ENCODE assay signal across 19 cellular contexts in the genomic region with DNA sequence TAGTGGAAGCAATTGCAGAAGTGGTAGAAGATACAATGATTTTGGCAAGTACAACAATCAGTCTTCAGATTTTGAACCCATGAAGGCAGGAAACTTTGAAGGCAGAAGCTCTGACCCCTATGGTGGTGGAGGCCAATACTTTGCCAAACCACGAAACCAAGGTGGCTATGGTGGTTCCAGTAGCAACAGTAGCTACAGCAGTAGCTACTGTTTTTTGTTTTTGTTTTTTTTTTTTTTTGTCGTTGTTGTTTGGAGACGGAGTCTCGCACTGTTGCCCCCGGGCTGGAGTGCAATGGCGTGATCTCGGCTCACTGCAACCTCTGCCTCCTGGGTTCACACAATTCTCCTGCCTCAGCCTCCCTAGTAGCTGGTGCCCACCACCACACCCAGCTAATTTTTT. TPM values are rescaled to one million over a fixed set of nuclear protein-coding genes. Genes with fewer than 3 reads are reported as not detected.
A peak's percentile ranks its signal among the peaks of the same experiment; 100 is the strongest.
DNase-seq lines count a peak whose midpoint lies in the region; ATAC-seq lines count a peak whose summit lies in the region.
"Had no signal": no experiment of that assay in that cellular context is flagged by ENCODE, and none has a peak within 500 bp of the region (broad histone marks: within the 10 kb centered on the region; RNA-seq: fewer than 3 reads in every experiment).

No MANE protein-coding gene starts in this region.

- intact Hi-C loops in activated T-helper 1 cell treated with anti-CD3 and anti-CD28 coated beads, Interleukin-12 subunit alpha, Interleukin-12 subunit beta, Interleukin-2, Interleukin-4 antibody, amounts not matched to agents 30 ng/mL and 10 ng/mL and 1 ng/mL, durations not matched to agents 14 hours and 24 hours and 36 hours (cut with micrococcal nuclease) = loop anchor here (1.0 to 5.0 kb wide), 7 partner anchors 18 to 232 kb away; no protein-coding TSS in a partner anchor

- no peaks in the 10 kb centered on the region for H3K27me3 Mint-ChIP-seq in activated T-helper 1 cell treated with anti-CD3 and anti-CD28 coated beads, Interleukin-12 subunit alpha, Interleukin-12 subunit beta, Interleukin-2, Interleukin-4 antibody, amounts not matched to agents 30 ng/mL and 10 ng/mL and 1 ng/mL, durations not matched to agents 14 hours and 24 hours and 36 hours (ENCODE audit: insufficient read depth)
- no peaks in the 10 kb centered on the region for H3K27me3 Mint-ChIP-seq in memory B cell

- H3K9me3 Mint-ChIP-seq in activated T-helper 1 cell treated with anti-CD3 and anti-CD28 coated beads, Interleukin-12 subunit alpha, Interleukin-12 subunit beta, Interleukin-2, Interleukin-4 antibody, amounts not matched to agents 30 ng/mL and 10 ng/mL and 1 ng/mL, durations not matched to agents 14 hours and 24 hours and 36 hours = peaks cover 13% of the 10 kb centered on the region
- H3K9me3 Mint-ChIP-seq in memory B cell = peaks cover 3% of the 10 kb centered on the region
- H3K9me3 Mint-ChIP-seq: CD8-positive, alpha-beta T cell had no signal

- ATAC-seq in memory B cell (ENCODE audit: low read depth) = no peak
- ATAC-seq: CD8-positive, alpha-beta T cell; GM12878 had no signal

- peak overlapping the region; percentile 80 for H3K27ac Mint-ChIP-seq in activated T-helper 1 cell treated with anti-CD3 and anti-CD28 coated beads, Interleukin-12 subunit alpha, Interleukin-12 subunit beta, Interleukin-2, Interleukin-4 antibody, amounts not matched to agents 30 ng/mL and 10 ng/mL and 1 ng/mL, durations not matched to agents 14 hours and 24 hours and 36 hours
- H3K27ac Mint-ChIP-seq in memory B cell = peak overlapping the region; percentile 8

- peak overlapping the region; percentile 0 for H3K4me3 Mint-ChIP-seq in activated T-helper 1 cell treated with anti-CD3 and anti-CD28 coated beads, Interleukin-12 subunit alpha, Interleukin-12 subunit beta, Interleukin-2, Interleukin-4 antibody, amounts not matched to agents 30 ng/mL and 10 ng/mL and 1 ng/mL, durations not matched to agents 14 hours and 24 hours and 36 hours
- no peak overlapping the region for H3K4me3 Mint-ChIP-seq in memory B cell
- H3K4me3 Mint-ChIP-seq: CD8-positive, alpha-beta T cell had no signal

- H3K36me3 Mint-ChIP-seq in activated T-helper 1 cell treated with anti-CD3 and anti-CD28 coated beads, Interleukin-12 subunit alpha, Interleukin-12 subunit beta, Interleukin-2, Interleukin-4 antibody, amounts not matched to agents 30 ng/mL and 10 ng/mL and 1 ng/mL, durations not matched to agents 14 hours and 24 hours and 36 hours (ENCODE audit: low read depth) = peaks cover 22% of the 10 kb centered on the region
- peaks cover 15% of the 10 kb centered on the region for H3K36me3 Mint-ChIP-seq in memory B cell
- H3K36me3 Mint-ChIP-seq: CD8-positive, alpha-beta T cell had no signal

- H3K4me1 Mint-ChIP-seq in activated T-helper 1 cell treated with anti-CD3 and anti-CD28 coated beads, Interleukin-12 subunit alpha, Interleukin-12 subunit beta, Interleukin-2, Interleukin-4 antibody, amounts not matched to agents 30 ng/mL and 10 ng/mL and 1 ng/mL, durations not matched to agents 14 hours and 24 hours and 36 hours (ENCODE audit: low read depth) = peaks cover 86% of the 10 kb centered on the region
- peaks cover 28% of the 10 kb centered on the region for H3K4me1 Mint-ChIP-seq in memory B cell

- DNase-seq in activated gamma-delta T cell treated with Interleukin-2 at 50 U/mL for 16 hours (peak; percentile 9), activated gamma-delta T cell (lab: John Stamatoyannopoulos, UW) (no peak), memory B cell (ENCODE audit: low spot score in 2 of 2) (no peak), kidney glomerular epithelial cell (lab: John Stamatoyannopoulos, UW) (no peak), occipital lobe (lab: John Stamatoyannopoulos, UW) (no peak)
- DNase-seq in activated T-helper 1 cell treated with anti-CD3 and anti-CD28 coated beads, Interleukin-12 subunit alpha, Interleukin-12 subunit beta, Interleukin-2, Interleukin-4 antibody, amounts not matched to agents 30 ng/mL and 10 ng/mL and 1 ng/mL, durations not matched to agents 14 hours and 24 hours and 36 hours (ENCODE audit: low spot score) = peak; percentile 18
- DNase-seq in activated naive CD4-positive, alpha-beta T cell treated with anti-CD3 and anti-CD28 coated beads, Interleukin-2, amount 50 U/mL, for 16 hours = no peak
- DNase-seq: CD8-positive, alpha-beta T cell; DMS53; EL; GM23248; NCI-H1417 treated with DMSO at 0.1 percent for 48 hours; NCI-H187 treated with DMSO at 0.1 percent for 48 hours; NCI-H226; NCI-H524; PC-9 had no signal

RNA-seq across cellular contexts. Expression of a gene that starts 47.4 kb away (rescaled TPM):
- 0.41 and 0.83 TPM in 2 replicates for total RNA-seq in activated T-helper 1 cell treated with anti-CD3 and anti-CD28 coated beads, Interleukin-12 subunit alpha, Interleukin-12 subunit beta, Interleukin-2, Interleukin-4 antibody, amounts not matched to agents 30 ng/mL and 10 ng/mL and 1 ng/mL, durations not matched to agents 14 hours and 24 hours and 36 hours
- not detected for total RNA-seq in occipital lobe
- total RNA-seq: GM23248, HT-29, M059J, PC-9 had no signal

Comparison
In these comparisons a context has a peak if more than half of its experiments do, and no peak if none do; other contexts are left out.
1. DNase-seq: peak in activated gamma-delta T cell treated with Interleukin-2 at 50 U/mL for 16 hours (single experiment) and activated T-helper 1 cell treated with anti-CD3 and anti-CD28 coated beads, Interleukin-12 subunit alpha, Interleukin-12 subunit beta, Interleukin-2, Interleukin-4 antibody, amounts not matched to agents 30 ng/mL and 10 ng/mL and 1 ng/mL, durations not matched to agents 14 hours and 24 hours and 36 hours (single experiment); none in activated gamma-delta T cell (single experiment), memory B cell (0 of 2), kidney glomerular epithelial cell (single experiment), activated naive CD4-positive, alpha-beta T cell treated with anti-CD3 and anti-CD28 coated beads, Interleukin-2, amount 50 U/mL, for 16 hours (single experiment) and occipital lobe (single experiment).